Comparison of ENCODE assay signal across 35 cellular contexts in genomic region chr1:49541096-49541752, GRCh38.
"Had no signal": no experiment of that assay in that cellular context is flagged by ENCODE, and none has a peak within 500 bp of the region (broad histone marks: within the 10 kb centered on the region; RNA-seq: fewer than 3 reads in every experiment).

No MANE protein-coding gene starts in this region.

- H3K9ac ChIP-seq: KMS-11 had no signal

- H3K4me2 ChIP-seq: KMS-11 had no signal

- H3K27ac ChIP-seq: KMS-11 had no signal

- DNase-seq: Karpas-422, Kasumi-1, KG1, MG63, MM.1S, MV-4-11, NCI-H1048, NCI-H1092, NCI-H1092 treated with DMSO at 0.1 percent for 48 hours, NCI-H1105, NCI-H1105 treated with DMSO at 0.1 percent for 48 hours, NCI-H1417, NCI-H1417 treated with DMSO at 0.1 percent for 48 hours, NCI-H1436, NCI-H1436 treated with DMSO at 0.1 percent for 48 hours, NCI-H146, NCI-H1694, NCI-H1694 treated with DMSO at 0.1 percent for 48 hours, NCI-H187, NCI-H187 treated with DMSO at 0.1 percent for 48 hours, NCI-H1930, NCI-H2029, NCI-H2029 treated with DMSO at 0.1 percent for 48 hours, NCI-H2081, NCI-H2107, NCI-H2171, NCI-H2171 treated with DMSO at 0.1 percent for 48 hours, NCI-H2227 treated with DMSO at 0.1 percent for 48 hours, NCI-H226, NCI-H345, NCI-H446, NCI-H446 treated with DMSO at 0.1 percent for 48 hours, NCI-H510A, NCI-H510A treated with DMSO at 0.1 percent for 48 hours had no signal

- H3K27me3 ChIP-seq: MG63 had no signal

- H3K36me3 ChIP-seq: MG63 had no signal

- H3K4me3 ChIP-seq: MG63 had no signal

- H3K9me3 ChIP-seq: MG63 had no signal
